In the genomic region with DNA sequence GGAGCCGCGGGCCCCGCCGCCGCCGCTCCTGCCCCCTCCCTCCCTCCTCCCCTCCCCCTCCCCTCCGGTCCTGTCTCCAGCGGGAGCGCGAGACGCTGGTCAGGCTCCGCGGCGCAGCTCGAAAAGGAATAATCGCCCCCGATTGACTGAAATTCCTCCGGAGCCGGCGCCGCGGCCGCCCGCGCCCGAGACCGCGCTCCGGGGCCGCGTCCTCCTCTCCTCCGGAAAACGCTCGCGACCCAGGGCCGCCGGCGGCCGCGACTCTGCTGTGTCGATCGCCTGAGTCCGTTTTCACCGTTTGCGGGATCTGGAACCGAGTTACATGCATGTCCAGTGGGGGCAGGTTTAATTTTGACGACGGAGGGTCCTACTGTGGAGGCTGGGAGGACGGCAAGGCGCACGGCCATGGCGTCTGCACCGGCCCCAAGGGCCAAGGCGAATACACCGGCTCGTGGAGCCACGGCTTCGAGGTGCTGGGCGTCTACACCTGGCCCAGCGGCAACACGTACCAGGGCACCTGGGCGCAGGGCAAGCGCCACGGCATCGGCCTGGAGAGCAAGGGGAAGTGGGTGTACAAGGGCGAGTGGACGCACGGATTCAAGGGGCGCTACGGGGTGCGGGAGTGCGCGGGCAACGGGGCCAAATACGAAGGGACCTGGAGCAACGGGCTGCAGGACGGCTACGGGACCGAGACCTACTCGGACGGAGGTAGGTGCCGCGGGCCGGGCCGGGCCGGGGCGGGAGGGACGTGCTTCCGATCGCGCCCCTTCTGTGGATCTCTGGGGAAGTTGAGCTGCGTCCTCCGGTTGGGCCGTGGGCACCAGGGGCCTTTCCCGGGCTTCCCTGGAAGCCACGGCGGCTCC, we compare ENCODE assay signal across 12 cellular contexts. TPM values are rescaled to one million over a fixed set of nuclear protein-coding genes. Genes with fewer than 3 reads are reported as not detected.
A peak's percentile ranks its signal among the peaks of the same experiment; 100 is the strongest.
DNase-seq lines count a peak whose midpoint lies in the region; ATAC-seq and TF ChIP-seq lines count a peak whose summit lies in the region.
"Had no signal": no experiment of that assay in that cellular context is flagged by ENCODE, and none has a peak within 500 bp of the region (broad histone marks: within the 10 kb centered on the region; RNA-seq: fewer than 3 reads in every experiment).

No MANE protein-coding gene starts in this region.

- 3% methylated on average over 16 of the region's 97 CpGs for WGBS in suprapubic skin

- peak overlapping the region; percentile 81 for H3K4me3 ChIP-seq in iPS-11a (ENCODE audit: low read depth, low read length)
- H3K4me3 ChIP-seq in suprapubic skin = peak overlapping the region; percentile 36

- no peak for DNase-seq in activated naive CD4-positive, alpha-beta T cell (lab: John Stamatoyannopoulos, UW)
- DNase-seq in activated CD8-positive, alpha-beta T cell treated with anti-CD3 and anti-CD28 coated beads, Interleukin-2, amount 10 ng/mL, durations not matched to agents 7 days and 5 days = no peak
- DNase-seq in suprapubic skin (ENCODE audit: low spot score in 2 of 2) (no peak), HPDE6-E6E7 (ENCODE audit: extremely low spot score) (no peak), NCI-H2107 treated with DMSO at 0.1 percent for 48 hours (lab: John Stamatoyannopoulos, UW; ENCODE audit: unreplicated experiment) (no peak)
- DNase-seq: SHP77 treated with DMSO at 0.1 percent for 48 hours, sigmoid colon had no signal

- TF ChIP-seq CTCF in suprapubic skin (IDR thresholded peaks at IDR 0.05) = no peak

- H3K36me3 Mint-ChIP-seq in activated naive CD4-positive, alpha-beta T cell treated with anti-CD3 and anti-CD28 coated beads, Interleukin-2, amount 50 U/mL, for 24 hours = no peaks in the 10 kb centered on the region
- no peaks in the 10 kb centered on the region for H3K36me3 Mint-ChIP-seq in activated CD8-positive, alpha-beta T cell treated with anti-CD3 and anti-CD28 coated beads, Interleukin-2, amount 10 ng/mL, durations not matched to agents 7 days and 5 days (ENCODE audit: low read depth)

- peaks cover 96% of the 10 kb centered on the region for H3K27me3 ChIP-seq in suprapubic skin

- no peak for ATAC-seq in activated CD8-positive, alpha-beta T cell treated with anti-CD3 and anti-CD28 coated beads, Interleukin-2, amount 10 ng/mL, durations not matched to agents 7 days and 5 days
- ATAC-seq in HG03520 (IDR thresholded peaks at IDR 0.05; ENCODE audit: unreplicated experiment) = no peak
- ATAC-seq: heart left ventricle had no signal

- CTCF ChIA-PET in activated CD8-positive, alpha-beta T cell treated with anti-CD3 and anti-CD28 coated beads, Interleukin-2, amount 10 ng/mL, durations not matched to agents 7 days and 5 days (lab: Charles Lee) = no interaction called here

- peaks cover 11% of the 10 kb centered on the region for H3K4me1 Mint-ChIP-seq in activated naive CD4-positive, alpha-beta T cell treated with anti-CD3 and anti-CD28 coated beads, Interleukin-2, amount 50 U/mL, for 24 hours
- H3K4me1 Mint-ChIP-seq in activated CD8-positive, alpha-beta T cell treated with anti-CD3 and anti-CD28 coated beads, Interleukin-2, amount 10 ng/mL, durations not matched to agents 7 days and 5 days (ENCODE audit: low read depth) = peaks cover 7% of the 10 kb centered on the region

- H3K4me3 Mint-ChIP-seq in activated naive CD4-positive, alpha-beta T cell treated with anti-CD3 and anti-CD28 coated beads, Interleukin-2, amount 50 U/mL, for 24 hours = peak overlapping the region; percentile 80
- H3K4me3 Mint-ChIP-seq in activated CD8-positive, alpha-beta T cell treated with anti-CD3 and anti-CD28 coated beads, Interleukin-2, amount 10 ng/mL, durations not matched to agents 7 days and 5 days = peak overlapping the region; percentile 43

- H3K9me3 Mint-ChIP-seq in activated naive CD4-positive, alpha-beta T cell treated with anti-CD3 and anti-CD28 coated beads, Interleukin-2, amount 50 U/mL, for 24 hours = no peaks in the 10 kb centered on the region
- no peaks in the 10 kb centered on the region for H3K9me3 Mint-ChIP-seq in activated CD8-positive, alpha-beta T cell treated with anti-CD3 and anti-CD28 coated beads, Interleukin-2, amount 10 ng/mL, durations not matched to agents 7 days and 5 days (ENCODE audit: insufficient read depth)
- H3K9me3 Mint-ChIP-seq: activated naive CD4-positive, alpha-beta T cell treated with anti-CD3 and anti-CD28 coated beads, Interleukin-2, amount 50 U/mL, for 72 hours had no signal

- no peaks in the 10 kb centered on the region for H3K36me3 ChIP-seq in suprapubic skin
- H3K36me3 ChIP-seq: heart left ventricle, sigmoid colon had no signal

- POLR2A ChIA-PET in activated CD8-positive, alpha-beta T cell treated with anti-CD3 and anti-CD28 coated beads, Interleukin-2, amount 10 ng/mL, durations not matched to agents 7 days and 5 days (lab: Charles Lee) = no interaction called here

- TF ChIP-seq EP300 in suprapubic skin (IDR thresholded peaks at IDR 0.05) = no peak

- no peaks in the 10 kb centered on the region for H3K9me3 ChIP-seq in suprapubic skin

- peaks cover 45% of the 10 kb centered on the region for H3K27me3 Mint-ChIP-seq in activated naive CD4-positive, alpha-beta T cell treated with anti-CD3 and anti-CD28 coated beads, Interleukin-2, amount 50 U/mL, for 24 hours
- H3K27me3 Mint-ChIP-seq in activated CD8-positive, alpha-beta T cell treated with anti-CD3 and anti-CD28 coated beads, Interleukin-2, amount 10 ng/mL, durations not matched to agents 7 days and 5 days (ENCODE audit: low read depth) = peaks cover 59% of the 10 kb centered on the region

- no peak overlapping the region for H3K27ac Mint-ChIP-seq in activated naive CD4-positive, alpha-beta T cell treated with anti-CD3 and anti-CD28 coated beads, Interleukin-2, amount 50 U/mL, for 24 hours
- H3K27ac Mint-ChIP-seq in activated CD8-positive, alpha-beta T cell treated with anti-CD3 and anti-CD28 coated beads, Interleukin-2, amount 10 ng/mL, durations not matched to agents 7 days and 5 days = no peak overlapping the region
- H3K27ac Mint-ChIP-seq: activated naive CD4-positive, alpha-beta T cell treated with anti-CD3 and anti-CD28 coated beads, Interleukin-2, amount 50 U/mL, for 72 hours had no signal

- peaks cover 18% of the 10 kb centered on the region for H3K4me1 ChIP-seq in suprapubic skin

- H3K27ac ChIP-seq in suprapubic skin = no peak overlapping the region
- H3K27ac ChIP-seq: heart left ventricle, sigmoid colon had no signal

- TF ChIP-seq POLR2A in suprapubic skin (IDR thresholded peaks at IDR 0.05) = no peak

RNA-seq across cellular contexts. Expression of a gene that starts 0.7 kb away (rescaled TPM):
- not detected for total RNA-seq in activated CD8-positive, alpha-beta T cell treated with anti-CD3 and anti-CD28 coated beads, Interleukin-2, amount 10 ng/mL, durations not matched to agents 7 days and 5 days
- total RNA-seq in suprapubic skin = not detected
